Comparison of ENCODE assay signal across 15 cellular contexts in genomic region chrX:124902953-124903352, GRCh38.
DNase-seq lines count a peak whose midpoint lies in the region; ATAC-seq and TF ChIP-seq lines count a peak whose summit lies in the region.
"Had no signal": no experiment of that assay in that cellular context is flagged by ENCODE, and none has a peak within 500 bp of the region (broad histone marks: within the 10 kb centered on the region; RNA-seq: fewer than 3 reads in every experiment).

No MANE protein-coding gene starts in this region.

- peak overlapping the region; percentile 66 for H3K27ac Mint-ChIP-seq in glutamatergic neuron (ENCODE audit: unreplicated experiment)
- H3K27ac Mint-ChIP-seq in WTC11: no peak overlapping the region
- H3K27ac Mint-ChIP-seq: B cell; CD8-positive, alpha-beta T cell had no signal

- H3K36me3 Mint-ChIP-seq in glutamatergic neuron (ENCODE audit: unreplicated experiment) (no peaks in the 10 kb centered on the region), WTC11 (no peaks in the 10 kb centered on the region)
- H3K36me3 Mint-ChIP-seq: CD8-positive, alpha-beta T cell had no signal

- H3K27me3 Mint-ChIP-seq in glutamatergic neuron (ENCODE audit: unreplicated experiment): no peaks in the 10 kb centered on the region
- H3K27me3 Mint-ChIP-seq in WTC11 (ENCODE audit: low read depth): no peaks in the 10 kb centered on the region
- H3K27me3 Mint-ChIP-seq: B cell had no signal

- H3K9me3 Mint-ChIP-seq in glutamatergic neuron (ENCODE audit: unreplicated experiment) (no peaks in the 10 kb centered on the region), WTC11 (no peaks in the 10 kb centered on the region; the same call in 1 of the 2 replicates)
- H3K9me3 Mint-ChIP-seq: CD8-positive, alpha-beta T cell had no signal

- POLR2A ChIA-PET in WTC11 (lab: Charles Lee): no interaction called here

- in situ Hi-C loops in G401 (cut with HindIII; ENCODE audit: low sequenced_read_pairs): no loop called here

- H3K4me1 Mint-ChIP-seq in glutamatergic neuron (ENCODE audit: low read depth, unreplicated experiment) (peaks cover 2% of the 10 kb centered on the region), WTC11 (peaks cover 4% of the 10 kb centered on the region)
- H3K4me1 Mint-ChIP-seq: B cell had no signal

- no peak for TF ChIP-seq CTCF in glutamatergic neuron (IDR thresholded peaks at IDR 0.05; ENCODE audit: partially characterized antibody, unreplicated experiment)
- TF ChIP-seq CTCF in WTC11 (IDR thresholded peaks at IDR 0.05): no peak

- H3K4me3 Mint-ChIP-seq in glutamatergic neuron (ENCODE audit: unreplicated experiment): no peak overlapping the region
- H3K4me3 Mint-ChIP-seq in WTC11: no peak overlapping the region
- H3K4me3 Mint-ChIP-seq: B cell; CD8-positive, alpha-beta T cell had no signal

- CTCF ChIA-PET in WTC11 (lab: Charles Lee): no interaction called here

- DNase-seq in G401 (ENCODE audit: low spot score) (peak; percentile 41), NCI-H524 (lab: John Stamatoyannopoulos, UW) (peak; percentile 45 to 78), NCI-H82 treated with DMSO at 0.1 percent for 48 hours (lab: John Stamatoyannopoulos, UW; ENCODE audit: unreplicated experiment) (peak; percentile 0), glutamatergic neuron (no peak), MV-4-11 (lab: John Stamatoyannopoulos, UW) (no peak), WTC11 (ENCODE audit: low spot score) (no peak)
- DNase-seq: Calu3; CD8-positive, alpha-beta T cell; DMS 273 treated with DMSO at 0.1 percent for 48 hours; DMS53; DND-41; EL; GM23248 had no signal

- no peak for ATAC-seq in HG03439 (IDR thresholded peaks at IDR 0.05; ENCODE audit: unreplicated experiment)
- ATAC-seq in WTC11: no peak
- ATAC-seq: CD8-positive, alpha-beta T cell had no signal

TF ChIP-seq in WTC11, 78 proteins besides CTCF, POLR2A, EP300 and RAD21:
- no peak for TF ChIP-seq HMGXB4 (CRISPR knock-in tag; IDR thresholded peaks at IDR 0.05)
- no peak for TF ChIP-seq ZNF138 (CRISPR knock-in tag; conservative IDR thresholded peaks at IDR 0.05)

Comparison
In these comparisons a context has a peak if more than half of its experiments do, and no peak if none do; other contexts are left out.
1. DNase-seq: peak in G401 (single experiment), NCI-H524 (2 of 2) and NCI-H82 treated with DMSO at 0.1 percent for 48 hours (single experiment); none in glutamatergic neuron (single experiment), MV-4-11 (single experiment) and WTC11 (single experiment).